ENCODE assay signal across 17 cellular contexts in genomic region chr3:35620238-35620637, GRCh38. TPM values are rescaled to one million over a fixed set of nuclear protein-coding genes. Genes with fewer than 3 reads are reported as not detected.
"Had no signal": no experiment of that assay in that cellular context is flagged by ENCODE, and none has a peak within 500 bp of the region (broad histone marks: within the 10 kb centered on the region; RNA-seq: fewer than 3 reads in every experiment).

No MANE protein-coding gene starts in this region.

RNA-seq across cellular contexts. Expression of gene ARPP21, which starts 19.1 kb away (rescaled TPM):
- total RNA-seq: activated CD4-positive, alpha-beta memory T cell treated with anti-CD3 and anti-CD28 coated beads for 36 hours; activated CD4-positive, alpha-beta T cell treated with anti-CD3 and anti-CD28 coated beads for 36 hours; activated CD4-positive, alpha-beta T cell treated with anti-CD3 and anti-CD28 coated beads, Interleukin-2, amount 10 ng/mL, durations not matched to agents 24 days and 14 days; activated CD8-positive, alpha-beta memory T cell treated with anti-CD3 and anti-CD28 coated beads for 36 hours; activated CD8-positive, alpha-beta memory T cell treated with anti-CD3 and anti-CD28 coated beads, Interleukin-2, amount 10 ng/mL, durations not matched to agents 7 days and 5 days; activated CD8-positive, alpha-beta T cell treated with anti-CD3 and anti-CD28 coated beads, Interleukin-2, amount 10 ng/mL, durations not matched to agents 7 days and 5 days; activated naive CD4-positive, alpha-beta T cell treated with anti-CD3 and anti-CD28 coated beads for 36 hours; activated naive CD8-positive, alpha-beta T cell treated with anti-CD3 and anti-CD28 coated beads for 36 hours; activated T-helper 1 cell treated with anti-CD3 and anti-CD28 coated beads, Interleukin-12 subunit alpha, Interleukin-12 subunit beta, Interleukin-2, Interleukin-4 antibody, amounts not matched to agents 30 ng/mL and 10 ng/mL and 1 ng/mL, durations not matched to agents 14 hours and 24 hours and 36 hours; adrenal gland; cardiac muscle cell; dermis microvascular lymphatic vessel endothelial cell; endothelial cell of umbilical vein; esophagus squamous epithelium; fibroblast of lung; fibroblast of villous mesenchyme; glomerular endothelial cell had no signal
- polyA plus RNA-seq: endothelial cell of umbilical vein, fibroblast of lung had no signal
